Comparison of ENCODE assay signal across 19 cellular contexts in genomic region chr7:101420436-101420835, GRCh38. TPM values are rescaled to one million over a fixed set of nuclear protein-coding genes. Genes with fewer than 3 reads are reported as not detected.
DNase-seq lines count a peak whose midpoint lies in the region; ATAC-seq and TF ChIP-seq lines count a peak whose summit lies in the region.
"Had no signal": no experiment of that assay in that cellular context is flagged by ENCODE, and none has a peak within 500 bp of the region (broad histone marks: within the 10 kb centered on the region; RNA-seq: fewer than 3 reads in every experiment).

No MANE protein-coding gene starts in this region.

- no peak overlapping the region for H3K4me2 ChIP-seq in Karpas-422 (ENCODE audit: low read depth, low read length, poor library complexity, severe bottlenecking)
- H3K4me2 ChIP-seq: BLaER1 had no signal

- no peaks in the 10 kb centered on the region for H3K27me3 Mint-ChIP-seq in nephron progenitor cell (ENCODE audit: low read depth, poor library complexity)

- no peaks in the 10 kb centered on the region for H3K27me3 ChIP-seq in Karpas-422 (ENCODE audit: low read length)
- H3K27me3 ChIP-seq in adrenal gland = no peaks in the 10 kb centered on the region
- H3K27me3 ChIP-seq: ascending aorta, BLaER1 had no signal

- no peaks in the 10 kb centered on the region for H3K4me1 ChIP-seq in Karpas-422 (ENCODE audit: low read length)
- peaks cover 6% of the 10 kb centered on the region in 2 donors for H3K4me1 ChIP-seq in adrenal gland (replicated peaks in 1 of 2)
- H3K4me1 ChIP-seq: ascending aorta, BLaER1 had no signal

- no peaks in the 10 kb centered on the region for H3K9me3 ChIP-seq in Karpas-422 (ENCODE audit: low read length)
- no peaks in the 10 kb centered on the region for H3K9me3 ChIP-seq in adrenal gland (replicated peaks in 1 of 3)
- H3K9me3 ChIP-seq: ascending aorta, BLaER1 had no signal

- DNase-seq in ELF-1 (ENCODE audit: low read depth, low spot score) = peak; percentile 51
- peak; percentile 61 for DNase-seq in Karpas-422
- peak in 5 of 7 donors; percentile 29 to 64 (median 60) for DNase-seq in adrenal gland
- peak; percentile 37 for DNase-seq in nephron progenitor cell
- DNase-seq in A172 (ENCODE audit: low spot score) = no peak
- DNase-seq in substantia nigra (lab: John Stamatoyannopoulos, UW) = no peak
- DNase-seq: activated CD4-positive, alpha-beta T cell treated with anti-CD3 and anti-CD28 coated beads for 4 hours; activated naive CD4-positive, alpha-beta T cell; mammary epithelial cell; naive thymus-derived CD8-positive, alpha-beta T cell; NCI-H2029 treated with DMSO at 0.1 percent for 48 hours; NCI-H510A treated with DMSO at 0.1 percent for 48 hours; SIG-M5; T-helper 9 cell had no signal

- TF ChIP-seq CTCF in adrenal gland (IDR thresholded peaks at IDR 0.05) = no peak
- no peak for TF ChIP-seq CTCF in nephron progenitor cell (IDR thresholded peaks at IDR 0.05)

- no peaks in the 10 kb centered on the region for H3K79me2 ChIP-seq in Karpas-422 (ENCODE audit: low read length)

- TF ChIP-seq POLR2A in adrenal gland (IDR thresholded peaks at IDR 0.05) = no peak

- H3K4me1 Mint-ChIP-seq in nephron progenitor cell = peaks cover 44% of the 10 kb centered on the region
- H3K4me1 Mint-ChIP-seq: IgD-negative memory B cell had no signal

- no peaks in the 10 kb centered on the region for H3K36me3 ChIP-seq in Karpas-422 (ENCODE audit: insufficient read depth, low read length)
- H3K36me3 ChIP-seq in adrenal gland (replicated peaks in 1 of 2) = no peaks in the 10 kb centered on the region
- H3K36me3 ChIP-seq: ascending aorta, BLaER1 had no signal

- H3K9ac ChIP-seq in Karpas-422 (ENCODE audit: low read length) = no peak overlapping the region
- H3K9ac ChIP-seq: BLaER1 had no signal

- H2AFZ ChIP-seq in Karpas-422 (ENCODE audit: low read length) = no peak overlapping the region

- H4K20me1 ChIP-seq in Karpas-422 (ENCODE audit: insufficient read depth, low read depth, low read length) = no peaks in the 10 kb centered on the region
- H4K20me1 ChIP-seq: BLaER1 had no signal

- H3K27ac Mint-ChIP-seq in nephron progenitor cell = no peak overlapping the region
- H3K27ac Mint-ChIP-seq: naive thymus-derived CD8-positive, alpha-beta T cell had no signal

- H3K9me2 ChIP-seq in Karpas-422 (replicated peaks; ENCODE audit: insufficient read depth, low read length) = no peaks in the 10 kb centered on the region

- no peak for ATAC-seq in HG02588 (IDR thresholded peaks at IDR 0.05; ENCODE audit: unreplicated experiment)
- ATAC-seq: naive thymus-derived CD8-positive, alpha-beta T cell had no signal

- H3K4me3 ChIP-seq in Karpas-422 (ENCODE audit: low read length) = no peak overlapping the region
- no peak overlapping the region for H3K4me3 ChIP-seq in adrenal gland
- H3K4me3 ChIP-seq: ascending aorta, BLaER1 had no signal

- H3K27ac ChIP-seq in Karpas-422 (ENCODE audit: low read length) (no peak overlapping the region), adrenal gland (no peak overlapping the region), substantia nigra (ENCODE audit: low read depth, low read length, poor library complexity, severe bottlenecking) (no peak overlapping the region)
- H3K27ac ChIP-seq: ascending aorta, BLaER1 had no signal

- H3K9me3 Mint-ChIP-seq in nephron progenitor cell = no peaks in the 10 kb centered on the region
- H3K9me3 Mint-ChIP-seq: naive thymus-derived CD8-positive, alpha-beta T cell had no signal

- peaks cover 45% of the 10 kb centered on the region for H3K36me3 Mint-ChIP-seq in nephron progenitor cell (ENCODE audit: low read depth)
- H3K36me3 Mint-ChIP-seq: IgD-negative memory B cell; naive thymus-derived CD8-positive, alpha-beta T cell had no signal

- H3K4me3 Mint-ChIP-seq in nephron progenitor cell = no peak overlapping the region
- H3K4me3 Mint-ChIP-seq: IgD-negative memory B cell; naive thymus-derived CD8-positive, alpha-beta T cell had no signal

- intact Hi-C loops in adrenal gland (cut with DNase I) = no loop called here

- WGBS in adrenal gland, 4 donors = 39 to 67% (median 51%) methylated on average over 2 to 5 of the region's 5 CpGs

RNA-seq across cellular contexts. Expression of gene COL26A1, which starts 57.8 kb away (rescaled TPM):
- total RNA-seq in Karpas-422 (2014; rRNA removed; shearing (Covaris generic); ENCODE audit: low replicate concordance) = not detected in 2 replicates
- total RNA-seq in adrenal gland = 10 to 100 TPM in 2 of 8 donors, 1 to 10 TPM in 6; 1.8 to 18.8 (median 5.8) TPM
- polyA plus RNA-seq in adrenal gland = 10 to 100 TPM in 1 of 3 donors, 1 to 10 TPM in 1, under 1 TPM in 1; 0.64 to 15.0 (median 3.4) TPM
- not detected in 2 replicates for total RNA-seq in A172 (2014; rRNA removed; shearing (Covaris generic))
- total RNA-seq: ascending aorta; mammary epithelial cell; naive thymus-derived CD8-positive, alpha-beta T cell had no signal
- polyA plus RNA-seq: IgD-negative memory B cell; keratinocyte; mammary epithelial cell; naive thymus-derived CD8-positive, alpha-beta T cell had no signal

Comparison
In these comparisons a context has a peak if more than half of its experiments do, and no peak if none do; other contexts are left out.
1. DNase-seq: peak in ELF-1 (single experiment), Karpas-422 (single experiment), adrenal gland (5 of 7) and nephron progenitor cell (single experiment); none in A172 (single experiment) and substantia nigra (0 of 49).